ENCODE assay signal across 20 cellular contexts in genomic region chr4:99887837-99888236, GRCh38. TPM values are rescaled to one million over a fixed set of nuclear protein-coding genes. Genes with fewer than 3 reads are reported as not detected.
DNase-seq lines count a peak whose midpoint lies in the region; ATAC-seq and TF ChIP-seq lines count a peak whose summit lies in the region.
"Had no signal": no experiment of that assay in that cellular context is flagged by ENCODE, and none has a peak within 500 bp of the region (broad histone marks: within the 10 kb centered on the region; RNA-seq: fewer than 3 reads in every experiment).

No MANE protein-coding gene starts in this region.

- no peak overlapping the region for H3K4me3 Mint-ChIP-seq in neural progenitor cell
- H3K4me3 Mint-ChIP-seq: activated CD4-positive, alpha-beta T cell treated with anti-CD3 and anti-CD28 coated beads for 36 hours; CD8-positive, alpha-beta memory T cell; type B pancreatic cell had no signal

- H3K79me2 ChIP-seq in neural progenitor cell (ENCODE audit: low read depth) (peaks cover 16% of the 10 kb centered on the region), PC-9 (ENCODE audit: low read depth) (peaks cover 26% of the 10 kb centered on the region)

- H3K27me3 ChIP-seq in neural progenitor cell, result no peaks in the 10 kb centered on the region
- H3K27me3 ChIP-seq in PC-9 (ENCODE audit: insufficient read depth, low read depth), result no peaks in the 10 kb centered on the region
- H3K27me3 ChIP-seq: heart left ventricle had no signal

- H3K36me3 Mint-ChIP-seq in neural progenitor cell, result no peaks in the 10 kb centered on the region
- H3K36me3 Mint-ChIP-seq: type B pancreatic cell had no signal

- no peaks in the 10 kb centered on the region for H3K27me3 Mint-ChIP-seq in neural progenitor cell (ENCODE audit: insufficient read depth, low read depth)
- H3K27me3 Mint-ChIP-seq: activated CD4-positive, alpha-beta T cell treated with anti-CD3 and anti-CD28 coated beads for 36 hours; CD8-positive, alpha-beta memory T cell; type B pancreatic cell had no signal

- H3K9me2 ChIP-seq in PC-9 (ENCODE audit: insufficient read depth), result no peaks in the 10 kb centered on the region

- TF ChIP-seq CTCF in neural progenitor cell (IDR thresholded peaks at IDR 0.05) (no peak), PC-9 (conservative IDR thresholded peaks at IDR 0.05) (no peak)

- H3K4me1 ChIP-seq in neural progenitor cell (no peaks in the 10 kb centered on the region), PC-9 (replicated peaks; ENCODE audit: insufficient read depth) (0 out of 2 replicates have a peak, but pooled peaks cover 7% of the 10 kb centered on the region)

- CTCF ChIA-PET in PC-9 (lab: Charles Lee), result no interaction called here

- H3K27ac ChIP-seq in SK-N-MC (no peak overlapping the region), neural progenitor cell (no peak overlapping the region), PC-9 (no peak overlapping the region)

- DNase-seq in EL, result peak; percentile 10
- DNase-seq in SK-N-MC (ENCODE audit: low read depth, low spot score), result no peak
- DNase-seq in fibroblast of gingiva (ENCODE audit: low read depth), result peak; percentile 51
- peak; percentile 19 for DNase-seq in neural progenitor cell (ENCODE audit: low spot score)
- no peak for DNase-seq in NCI-H345 treated with DMSO at 0.1 percent for 48 hours (lab: John Stamatoyannopoulos, UW; ENCODE audit: unreplicated experiment)
- DNase-seq in mucosa of gallbladder (ENCODE audit: low spot score), result no peak
- DNase-seq in PC-9, result no peak
- DNase-seq: activated CD4-positive, alpha-beta T cell treated with anti-CD3 and anti-CD28 coated beads for 36 hours; amniotic stem cell; CD8-positive, alpha-beta memory T cell; central memory CD4-positive, alpha-beta T cell; erythroblast; heart left ventricle; left ventricle myocardium superior; NCI-H1417 treated with DMSO at 0.1 percent for 48 hours; NCI-H524; stimulated activated CD4-positive, alpha-beta T cell treated with anti-CD3 and anti-CD28 coated beads, Interleukin-12 subunit alpha, Interleukin-12 subunit beta, amount 100 ng/mL, for 4 hours had no signal

- H4K20me1 ChIP-seq in neural progenitor cell (ENCODE audit: low read depth), result no peaks in the 10 kb centered on the region
- peaks cover 5% of the 10 kb centered on the region for H4K20me1 ChIP-seq in PC-9 (ENCODE audit: insufficient read depth)

- H2AFZ ChIP-seq in neural progenitor cell (replicated peaks) (no peak overlapping the region), PC-9 (no peak overlapping the region)

- H3K4me3 ChIP-seq in SK-N-MC, result no peak overlapping the region
- no peak overlapping the region for H3K4me3 ChIP-seq in neural progenitor cell
- no peak overlapping the region for H3K4me3 ChIP-seq in PC-9
- H3K4me3 ChIP-seq: heart left ventricle had no signal

- H3K36me3 ChIP-seq in SK-N-MC (ENCODE audit: insufficient read depth, low read length) (peaks cover 29% of the 10 kb centered on the region), neural progenitor cell (peaks cover 3% of the 10 kb centered on the region), PC-9 (ENCODE audit: low read depth) (peaks cover 14% of the 10 kb centered on the region; the same call in 1 of the 2 replicates)

- POLR2A ChIA-PET in PC-9 (lab: Charles Lee; ENCODE audit: unreplicated experiment), result no interaction called here

- ATAC-seq in HG03095 (IDR thresholded peaks at IDR 0.05; ENCODE audit: unreplicated experiment), result no peak
- ATAC-seq: activated CD4-positive, alpha-beta T cell treated with anti-CD3 and anti-CD28 coated beads for 36 hours; heart left ventricle; HepG2; left ventricle myocardium superior had no signal

- peaks cover 3% of the 10 kb centered on the region for H3K4me1 Mint-ChIP-seq in neural progenitor cell

- H3K9ac ChIP-seq in SK-N-MC (ENCODE audit: insufficient read length), result peak overlapping the region; percentile 11
- H3K9ac ChIP-seq in neural progenitor cell, result no peak overlapping the region

- H3F3A ChIP-seq in neural progenitor cell (ENCODE audit: low read depth) (no peaks in the 10 kb centered on the region), PC-9 (ENCODE audit: insufficient read depth, low read depth) (peaks cover 5% of the 10 kb centered on the region)

- no peaks in the 10 kb centered on the region for H3K9me3 ChIP-seq in SK-N-MC (ENCODE audit: low read depth, low read length)
- no peaks in the 10 kb centered on the region for H3K9me3 ChIP-seq in neural progenitor cell (ENCODE audit: low read depth)
- no peaks in the 10 kb centered on the region for H3K9me3 ChIP-seq in PC-9 (ENCODE audit: insufficient read depth, low read depth)
- H3K9me3 ChIP-seq: heart left ventricle had no signal

- no peaks in the 10 kb centered on the region for H3K9me3 Mint-ChIP-seq in neural progenitor cell
- H3K9me3 Mint-ChIP-seq: CD8-positive, alpha-beta memory T cell; type B pancreatic cell had no signal

- H3K27ac Mint-ChIP-seq in neural progenitor cell, result peak overlapping the region; percentile 36
- H3K27ac Mint-ChIP-seq: activated CD4-positive, alpha-beta T cell treated with anti-CD3 and anti-CD28 coated beads for 36 hours; type B pancreatic cell had no signal

- intact Hi-C loops in PC-9 (cut with micrococcal nuclease; ENCODE audit: unreplicated experiment), result loop anchor here (5.0 kb wide), 1 partner anchor 166 kb away; no protein-coding TSS in a partner anchor

- BruUV-seq in PC-9 (replicated peaks; lab: Mats Ljungman, UMichigan), result no TSS peak

- H3K4me2 ChIP-seq in neural progenitor cell (no peak overlapping the region), PC-9 (no peak overlapping the region)

RNA-seq across cellular contexts. Expression of gene LAMTOR3, which starts 6.4 kb away (rescaled TPM):
- total RNA-seq in neural progenitor cell (ENCODE audit: low replicate concordance) (58.4 and 96.7 TPM in 2 replicates), mucosa of gallbladder (46.5 TPM), PC-9 (2021) (12.0 and 17.4 TPM in 2 replicates)

RNA-seq across cellular contexts. Expression of gene DNAJB14, which starts 58.6 kb away (rescaled TPM):
- total RNA-seq in neural progenitor cell (ENCODE audit: low replicate concordance) (34.5 and 56.5 TPM in 2 replicates), mucosa of gallbladder (50.8 TPM), PC-9 (2021) (27.5 and 28.6 TPM in 2 replicates)

Comparison
In these comparisons a context has a peak if more than half of its experiments do, and no peak if none do; other contexts are left out.
1. DNase-seq: peak in EL (single experiment), fibroblast of gingiva (single experiment) and neural progenitor cell (single experiment); none in SK-N-MC (single experiment), NCI-H345 treated with DMSO at 0.1 percent for 48 hours (single experiment), mucosa of gallbladder (single experiment) and PC-9 (0 of 2).